ENCODE assay signal across 32 cellular contexts in genomic region chrX:10749113-10749512, GRCh38.
DNase-seq lines count a peak whose midpoint lies in the region; ATAC-seq, FAIRE-seq and TF ChIP-seq lines count a peak whose summit lies in the region.
"Had no signal": no experiment of that assay in that cellular context is flagged by ENCODE, and none has a peak within 500 bp of the region (broad histone marks: within the 10 kb centered on the region; RNA-seq: fewer than 3 reads in every experiment).

No MANE protein-coding gene starts in this region.

- H3K9ac ChIP-seq in H1 (replicated peaks in 1 of 4; ENCODE audit: extremely low read depth in 1 of 4, low read depth in 3 of 4, low read length in 3 of 4): no peak overlapping the region

- no peaks in the 10 kb centered on the region for H3K79me2 ChIP-seq in H1 (ENCODE audit: control insufficient read depth in 1 of 2, insufficient read depth in 2 of 2, low read length in 2 of 2)

- H3K23ac ChIP-seq in H1 (ENCODE audit: insufficient read length): no peak overlapping the region

- H3K27me3 ChIP-seq in H1 (replicated peaks in 1 of 4; ENCODE audit: control insufficient read depth in 3 of 4, extremely low read depth in 1 of 4, insufficient read depth in 3 of 4, low read length in 3 of 4): no peaks in the 10 kb centered on the region
- H3K27me3 ChIP-seq: colonic mucosa, ovary, transverse colon had no signal

- no peak overlapping the region for H3K18ac ChIP-seq in H1 (ENCODE audit: extremely low read depth, low read length)

- DNase-seq in EH (ENCODE audit: low read depth) (peak; percentile 84), LHCN-M2 (ENCODE audit: low read depth) (peak; percentile 64), H1 (ENCODE audit: low read depth in 1 of 2, low spot score in 2 of 2) (no peak), myocyte (ENCODE audit: low read depth) (peak; percentile 76), amygdala (lab: John Stamatoyannopoulos, UW) (no peak), foreskin melanocyte (no peak), coronary artery (ENCODE audit: low spot score) (no peak)
- DNase-seq: activated B cell treated with CpG ODN at 0.5 μM for 24 hours; activated CD4-positive, alpha-beta T cell treated with anti-CD3 and anti-CD28 coated beads, Interleukin-2, amount 50 U/mL, for 1 hour; activated CD8-positive, alpha-beta memory T cell treated with anti-CD3 and anti-CD28 coated beads, Interleukin-2, amount 10 ng/mL, durations not matched to agents 7 days and 5 days; activated naive CD4-positive, alpha-beta T cell treated with Interleukin-2 at 50 U/mL for 16 hours; activated T-cell treated with anti-CD3 and anti-CD28 coated beads, Interleukin-2, amount 50 U/mL, for 48 hours; colonic mucosa; DMS153; effector memory CD4-positive, alpha-beta T cell; GF-D8; midbrain; natural killer cell; NCI-H1105 treated with DMSO at 0.1 percent for 48 hours; NCI-H2029; NCI-H526 treated with DMSO at 0.1 percent for 48 hours; ovary; retina; SIG-M5; small intestine; stimulated activated CD4-positive, alpha-beta T cell treated with anti-CD3 and anti-CD28 coated beads, Interleukin-1b, Interleukin-23, amount 100 ng/mL, for 48 hours; transverse colon had no signal

- no peak overlapping the region for H2AFZ ChIP-seq in H1 (ENCODE audit: low read length)
- H2AFZ ChIP-seq: GM23338 had no signal

- no peak for FAIRE-seq in H1 (lab: Jason Lieb, UNC)
- FAIRE-seq: A549, bronchial epithelial cell, islet of Langerhans, small intestine had no signal

- TF ChIP-seq EP300 in H1 (IDR thresholded peaks at IDR 0.05; ENCODE audit: borderline replicate concordance in 1 of 2, low read depth in 2 of 2, low read length in 2 of 2): no peak

- H2BK5ac ChIP-seq in H1 (ENCODE audit: low read depth, low read length): no peak overlapping the region

- no peak for ATAC-seq in HG02840 (IDR thresholded peaks at IDR 0.05; ENCODE audit: low FRiP score, unreplicated experiment)
- ATAC-seq: A549; activated CD8-positive, alpha-beta memory T cell treated with anti-CD3 and anti-CD28 coated beads, Interleukin-2, amount 10 ng/mL, durations not matched to agents 7 days and 5 days; GM23338; natural killer cell had no signal

- no peak overlapping the region for H2AK5ac ChIP-seq in H1 (ENCODE audit: low read depth, low read length)

- CTCF ChIA-PET in H1 (lab: Charles Lee; ENCODE audit: partially characterized antibody): interaction anchor here (0.8 to 1.4 kb wide), 3 partner anchors 13 to 26 kb away, joined by 3 read pairs; no protein-coding TSS in a partner anchor

- H3K4me3 ChIP-seq in H1 (ENCODE audit: extremely low read depth in 1 of 4, insufficient read depth in 2 of 4, low read depth in 3 of 4, low read length in 4 of 4) (no peak overlapping the region), coronary artery (no peak overlapping the region)
- H3K4me3 ChIP-seq: A549, colonic mucosa, GM23338, ovary, transverse colon had no signal

- H4K20me1 ChIP-seq in H1 (replicated peaks in 1 of 2; ENCODE audit: control insufficient read depth in 1 of 2, insufficient read depth in 2 of 2, low read length in 2 of 2): no peaks in the 10 kb centered on the region

- no peaks in the 10 kb centered on the region for H3K9me3 ChIP-seq in H1 (ENCODE audit: insufficient read depth in 2 of 2, low read depth in 1 of 2, low read length in 1 of 2)
- H3K9me3 ChIP-seq: A549, colonic mucosa, ovary, transverse colon had no signal

- H3K23me2 ChIP-seq in H1 (ENCODE audit: low read depth, low read length): no peaks in the 10 kb centered on the region

- H3K27ac ChIP-seq in H1 (ENCODE audit: low read depth, low read length) (no peak overlapping the region), coronary artery (no peak overlapping the region)
- H3K27ac ChIP-seq: A549, colonic mucosa, ovary, transverse colon had no signal

- H4K8ac ChIP-seq in H1 (ENCODE audit: extremely low read depth, insufficient read depth, low read length): no peak overlapping the region

- H3K79me1 ChIP-seq in H1 (ENCODE audit: low read depth, low read length): no peaks in the 10 kb centered on the region

- no peak overlapping the region for H3K4ac ChIP-seq in H1 (replicated peaks; ENCODE audit: insufficient read length, low read depth, low read length)

- H3K14ac ChIP-seq in H1 (ENCODE audit: insufficient read length): no peak overlapping the region

- no peaks in the 10 kb centered on the region for H3K36me3 ChIP-seq in H1 (ENCODE audit: control insufficient read depth in 2 of 4, insufficient read depth in 4 of 4, low read length in 3 of 4)
- H3K36me3 ChIP-seq: colonic mucosa, ovary, transverse colon had no signal

- no peak for TF ChIP-seq POLR2A in H1 (IDR thresholded peaks at IDR 0.05; ENCODE audit: control extremely low read depth in 1 of 2, low read depth in 2 of 2, low read length in 2 of 2)

- no peak overlapping the region for H4K5ac ChIP-seq in H1 (ENCODE audit: insufficient read length, low read depth, low read length)

- peaks cover 0 to 1% (median 0%) of the 10 kb centered on the region in 4 experiments; a peak in 1 of 7 replicates for H3K4me1 ChIP-seq in H1 (replicated peaks in 1 of 4; ENCODE audit: control insufficient read depth in 3 of 4, insufficient read depth in 4 of 4, low read length in 3 of 4)
- H3K4me1 ChIP-seq: colonic mucosa, transverse colon had no signal

- no peak overlapping the region for H3K56ac ChIP-seq in H1 (replicated peaks; ENCODE audit: insufficient read length, low read depth, low read length)

- no peak for TF ChIP-seq CTCF in H1 (IDR thresholded peaks at IDR 0.05; ENCODE audit: control extremely low read depth in 1 of 3, insufficient read depth in 1 of 3, low read depth in 1 of 3, low read length in 3 of 3)
- TF ChIP-seq CTCF in coronary artery (IDR thresholded peaks at IDR 0.05): no peak

- no peak overlapping the region for H2BK20ac ChIP-seq in H1 (ENCODE audit: low read length)

- peak overlapping the region; percentile 50; the same call in 1 of the 2 replicates for H2BK12ac ChIP-seq in H1 (ENCODE audit: low read depth, low read length)

- H2BK15ac ChIP-seq in H1 (ENCODE audit: low read length): no peak overlapping the region

- no peak for TF ChIP-seq RAD21 in H1 (IDR thresholded peaks at IDR 0.05 in 1 of 2, conservative IDR thresholded peaks at IDR 0.05 in 1 of 2; ENCODE audit: low read depth in 2 of 2, low read length in 2 of 2)

- H2BK120ac ChIP-seq in H1 (replicated peaks; ENCODE audit: low read depth, low read length): no peak overlapping the region

- H4K91ac ChIP-seq in H1 (replicated peaks; ENCODE audit: insufficient read length, low read length): no peak overlapping the region

- POLR2A ChIA-PET in H1 (lab: Charles Lee; ENCODE audit: partially characterized antibody): no interaction called here

- no peak overlapping the region for H3K4me2 ChIP-seq in H1 (ENCODE audit: insufficient read depth in 1 of 2, low read depth in 2 of 2, low read length in 2 of 2)
- H3K4me2 ChIP-seq: A549, GM23338 had no signal

- WGBS in H1 (ENCODE audit: extremely low coverage in 1 of 2, insufficient coverage in 1 of 2, insufficient read length in 1 of 2, insufficient replicate concordance in 2 of 2, low coverage in 1 of 2, low lambda C conversion rate in 2 of 2, missing lambda C conversion rate in 1 of 2), 2 experiments: 88% methylated on average over 3 of the region's 3 CpGs; no CpG with 5 or more reads in 1 of the 2 experiments

TF ChIP-seq in H1, 55 proteins besides CTCF, POLR2A, EP300 and RAD21 (continues in another document):
- TF ChIP-seq TAF7 (optimal IDR thresholded peaks at IDR 0.05; ENCODE audit: borderline replicate concordance, low read depth, low read length) (no peak), ZNF274 (IDR thresholded peaks at IDR 0.05; ENCODE audit: borderline replicate concordance, extremely low read depth, low read length) (no peak)

Comparison
In these comparisons a context has a peak if more than half of its experiments do, and no peak if none do; other contexts are left out.
1. DNase-seq: peak in EH (single experiment), LHCN-M2 (single experiment) and myocyte (single experiment); none in H1 (0 of 2), amygdala (0 of 56), foreskin melanocyte (single experiment) and coronary artery (single experiment).